Comparison of ENCODE assay signal across 16 cellular contexts in genomic region chr20:33602826-33603590, GRCh38. TPM values are rescaled to one million over a fixed set of nuclear protein-coding genes. Genes with fewer than 3 reads are reported as not detected.
A peak's percentile ranks its signal among the peaks of the same experiment; 100 is the strongest.
DNase-seq lines count a peak whose midpoint lies in the region; ATAC-seq, FAIRE-seq and TF ChIP-seq lines count a peak whose summit lies in the region.
"Had no signal": no experiment of that assay in that cellular context is flagged by ENCODE, and none has a peak within 500 bp of the region (broad histone marks: within the 10 kb centered on the region; RNA-seq: fewer than 3 reads in every experiment).

No MANE protein-coding gene starts in this region.

- CTCF ChIA-PET in K562 (lab: Yijun Ruan, JAX; ENCODE audit: low intra/inter-chr PET ratio) = no interaction called here

- H3K4me3 ChIP-seq in cardiac muscle cell = no peak overlapping the region
- H3K4me3 ChIP-seq in K562 = no peak overlapping the region

- no peak for TF ChIP-seq POLR2A in K562 (conservative IDR thresholded peaks at IDR 0.05)

- H3K36me3 ChIP-seq in cardiac muscle cell = peaks cover 10% of the 10 kb centered on the region
- peaks cover 10% of the 10 kb centered on the region; the same call in 2 of the 3 replicates for H3K36me3 ChIP-seq in K562 (ENCODE audit: control insufficient read depth, insufficient read depth, low read length)
- H3K36me3 ChIP-seq: brain microvascular endothelial cell had no signal

- no peak overlapping the region for H2AFZ ChIP-seq in K562 (ENCODE audit: low read depth, low read length)

- H3K36me3 Mint-ChIP-seq in stimulated activated naive CD8-positive, alpha-beta T cell treated with anti-CD3 and anti-CD28 coated beads, Interleukin-15, Interleukin-2, amounts not matched to agents 100 ng/mL and 50 ng/mL, for 24 hours (ENCODE audit: low read depth) = peaks cover 6% of the 10 kb centered on the region

- H3K9me3 ChIP-seq in cardiac muscle cell (ENCODE audit: low read depth) = no peaks in the 10 kb centered on the region
- H3K9me3 ChIP-seq in K562 (replicated peaks; ENCODE audit: control insufficient read depth, insufficient read depth, low read depth, low read length) = no peaks in the 10 kb centered on the region
- H3K9me3 ChIP-seq: BE2C had no signal

- H3K9ac ChIP-seq in K562 (ENCODE audit: insufficient read depth in 1 of 2, low read depth in 2 of 2, low read length in 2 of 2) = no peak overlapping the region

- peak overlapping the region; percentile 7 for H3K4me3 Mint-ChIP-seq in stimulated activated naive CD8-positive, alpha-beta T cell treated with anti-CD3 and anti-CD28 coated beads, Interleukin-15, Interleukin-2, amounts not matched to agents 100 ng/mL and 50 ng/mL, for 24 hours
- H3K4me3 Mint-ChIP-seq: type B pancreatic cell had no signal

- ATAC-seq in K562 = no peak; the same call in 2 of the 3 replicates
- ATAC-seq: right cardiac atrium had no signal

- DNase-seq in cardiac muscle cell (ENCODE audit: low read depth in 1 of 2, low spot score in 1 of 2) (no peak), cardiac septum (ENCODE audit: low spot score) (no peak), M059J (ENCODE audit: low read depth) (peak; percentile 31), K562 (ENCODE audit: extremely low read depth in 1 of 4, low spot score in 3 of 4) (no peak), COLO668 (lab: John Stamatoyannopoulos, UW; ENCODE audit: unreplicated experiment) (no peak), SKM-1 treated with dmso at 0.1 percent for 144 hours (lab: John Stamatoyannopoulos, UW; ENCODE audit: unreplicated experiment) (no peak), amygdala (lab: John Stamatoyannopoulos, UW) (no peak)
- DNase-seq: activated CD8-positive, alpha-beta memory T cell treated with anti-CD3 and anti-CD28 coated beads, Interleukin-2, amount 50 U/mL, for 4 hours; BE2C; brain microvascular endothelial cell; NCI-H1092; NCI-H82; right cardiac atrium; T-helper 2 cell had no signal

- H3K9me3 Mint-ChIP-seq in stimulated activated naive CD8-positive, alpha-beta T cell treated with anti-CD3 and anti-CD28 coated beads, Interleukin-15, Interleukin-2, amounts not matched to agents 100 ng/mL and 50 ng/mL, for 24 hours = no peaks in the 10 kb centered on the region
- H3K9me3 Mint-ChIP-seq: type B pancreatic cell had no signal

- WGBS in K562 (ENCODE audit: insufficient coverage, low coverage, missing lambda C conversion rate) = 34% methylated on average over 5 of the region's 5 CpGs

- H3K9me1 ChIP-seq in K562 (ENCODE audit: control insufficient read depth, insufficient read depth, low read length) = no peaks in the 10 kb centered on the region

- no peaks in the 10 kb centered on the region for H4K20me1 ChIP-seq in K562 (replicated peaks; ENCODE audit: control insufficient read depth, insufficient read depth, low read length)

- no peak for FAIRE-seq in K562 (lab: Jason Lieb, UNC)

- H3K27ac ChIP-seq in cardiac muscle cell (peak overlapping the region; percentile 16), K562 (ENCODE audit: extremely low read depth, low read depth, low read length) (no peak overlapping the region)
- H3K27ac ChIP-seq: brain microvascular endothelial cell had no signal

- no peak overlapping the region for H3K4me2 ChIP-seq in K562 (ENCODE audit: insufficient read depth, low read length)

- in situ Hi-C loops in K562 (cut with MboI) = no loop called here

- intact Hi-C loops in cardiac septum (cut with DNase I) = no loop called here
- intact Hi-C loops in K562 (cut with micrococcal nuclease) = no loop called here

- H3K27me3 ChIP-seq in cardiac muscle cell (no peaks in the 10 kb centered on the region), K562 (ENCODE audit: control insufficient read depth in 2 of 2, insufficient read depth in 2 of 2, low read length in 2 of 2) (no peaks in the 10 kb centered on the region)
- H3K27me3 ChIP-seq: BE2C, brain microvascular endothelial cell had no signal

- H3K27ac Mint-ChIP-seq in stimulated activated naive CD8-positive, alpha-beta T cell treated with anti-CD3 and anti-CD28 coated beads, Interleukin-15, Interleukin-2, amounts not matched to agents 100 ng/mL and 50 ng/mL, for 24 hours = peak overlapping the region; percentile 84
- H3K27ac Mint-ChIP-seq: type B pancreatic cell had no signal

- no TSS peak for BruUV-seq in K562 (replicated peaks; lab: Mats Ljungman, UMichigan)

- no peaks in the 10 kb centered on the region for H3K27me3 Mint-ChIP-seq in stimulated activated naive CD8-positive, alpha-beta T cell treated with anti-CD3 and anti-CD28 coated beads, Interleukin-15, Interleukin-2, amounts not matched to agents 100 ng/mL and 50 ng/mL, for 24 hours
- H3K27me3 Mint-ChIP-seq: type B pancreatic cell had no signal

- 0 out of 3 replicates have a peak, but pooled peaks cover 2% of the 10 kb centered on the region for H3K79me2 ChIP-seq in K562 (ENCODE audit: control insufficient read depth, insufficient read depth, low read length)

- peaks cover 31% of the 10 kb centered on the region for H3K4me1 Mint-ChIP-seq in stimulated activated naive CD8-positive, alpha-beta T cell treated with anti-CD3 and anti-CD28 coated beads, Interleukin-15, Interleukin-2, amounts not matched to agents 100 ng/mL and 50 ng/mL, for 24 hours (ENCODE audit: low read depth)

- TF ChIP-seq CTCF in cardiac muscle cell (IDR thresholded peaks at IDR 0.05; ENCODE audit: low read depth, low read length) (no peak), K562 (IDR thresholded peaks at IDR 0.05 in 2 of 3, conservative IDR thresholded peaks at IDR 0.05 in 1 of 3; ENCODE audit: insufficient read depth in 2 of 3, low read depth in 1 of 3, low read length in 3 of 3) (no peak)

- POLR2A ChIA-PET in K562 (lab: Yijun Ruan, JAX) = no interaction called here

- H3K4me1 ChIP-seq in cardiac muscle cell (ENCODE audit: low read depth) = peaks cover 22% of the 10 kb centered on the region
- peaks cover 0 to 5% of the 10 kb centered on the region in 2 experiments; a peak in 2 of 5 replicates for H3K4me1 ChIP-seq in K562 (replicated peaks in 1 of 2; ENCODE audit: control insufficient read depth in 2 of 2, insufficient read depth in 2 of 2, low read length in 2 of 2)

- no peak for TF ChIP-seq RAD21 in K562 (CRISPR knock-in tag; conservative IDR thresholded peaks at IDR 0.05 in 1 of 2, IDR thresholded peaks at IDR 0.05 in 1 of 2)

- no peak for TF ChIP-seq EP300 in K562 (IDR thresholded peaks at IDR 0.05; ENCODE audit: low read length)

TF ChIP-seq in K562, 482 proteins besides CTCF, POLR2A, EP300 and RAD21 (continues in another document):
- TF ChIP-seq SOX6 (IDR thresholded peaks at IDR 0.05) = no peak
- no peak for TF ChIP-seq ZNF518B (CRISPR knock-in tag; IDR thresholded peaks at IDR 0.05)

RNA-seq across cellular contexts. Expression of gene C20orf144, which starts 59.1 kb away (rescaled TPM):
- 0.21 TPM in 1 of 2 replicates, not detected in the other for total RNA-seq in cardiac muscle cell
- polyA plus RNA-seq in cardiac muscle cell = 1.4 and 1.9 TPM in 2 replicates
- not detected for total RNA-seq in cardiac septum
- 0.12 TPM in 1 of 2 replicates, not detected in the other for total RNA-seq in M059J (2014; rRNA removed; shearing (Covaris generic))
- total RNA-seq in K562 (2011; cell fraction: chromatin; rRNA removed; ENCODE audit: low replicate concordance) = 0.60 TPM in 1 of 2 replicates, not detected in the other
- total RNA-seq in K562 (2011; cell fraction: nucleolus; rRNA removed) = 0.83 and 1.1 TPM in 2 replicates
- total RNA-seq in K562 (2011; cell fraction: nucleoplasm; rRNA removed) = 0.66 and 1.3 TPM in 2 replicates
- 0.16 TPM in 1 of 2 replicates, not detected in the other for total RNA-seq in K562 (2014; rRNA removed)
- 0.11 and 0.16 TPM in 2 replicates for total RNA-seq in K562 (2014; rRNA removed; fragmentation: Illumina TruSeq; extraction: Trizol)
- 0.11 and 0.23 TPM in 2 replicates for total RNA-seq in K562 (2015; rRNA removed; fragmentation: Illumina TruSeq; extraction: Trizol)
- total RNA-seq in K562 (2021) = 0.11 and 0.16 TPM in 2 replicates
- polyA plus RNA-seq in K562 (2011; rRNA removed) = 0.10 and 0.11 TPM in 2 replicates
- 0.13 and 0.16 TPM in 2 replicates for polyA plus RNA-seq in K562 (2011; cell fraction: cytosol; rRNA removed)
- polyA plus RNA-seq in K562 (2011; cell fraction: nucleus; rRNA removed) = 0.18 TPM in 2 replicates
- 0.23 and 0.54 TPM in 2 replicates for polyA plus RNA-seq in K562 (2012)
- 0.12 and 0.22 TPM in 2 replicates for polyA plus RNA-seq in K562 (2014; fragmentation: Illumina TruSeq; extraction: Trizol)
- polyA plus RNA-seq in K562 (2014; fragmentation: Nextera tagmentation; extraction: Ambion mirVana) = under 1 TPM in 1 of 2 experiments, not detected in 1; 0.04 TPM
- polyA plus RNA-seq in K562 (2014; rRNA removed) = 0.16 and 0.23 TPM in 2 replicates
- 0.28 TPM in 1 of 2 replicates, not detected in the other for polyA minus RNA-seq in K562 (2011; rRNA and poly(A)+ RNA removed)
- not detected in 2 replicates for polyA minus RNA-seq in K562 (2011; cell fraction: cytosol; rRNA and poly(A)+ RNA removed)
- 0.33 and 0.40 TPM in 2 replicates for polyA minus RNA-seq in K562 (2011; cell fraction: nucleus; rRNA and poly(A)+ RNA removed)
- total RNA-seq: right cardiac atrium had no signal
